In the genomic region with DNA sequence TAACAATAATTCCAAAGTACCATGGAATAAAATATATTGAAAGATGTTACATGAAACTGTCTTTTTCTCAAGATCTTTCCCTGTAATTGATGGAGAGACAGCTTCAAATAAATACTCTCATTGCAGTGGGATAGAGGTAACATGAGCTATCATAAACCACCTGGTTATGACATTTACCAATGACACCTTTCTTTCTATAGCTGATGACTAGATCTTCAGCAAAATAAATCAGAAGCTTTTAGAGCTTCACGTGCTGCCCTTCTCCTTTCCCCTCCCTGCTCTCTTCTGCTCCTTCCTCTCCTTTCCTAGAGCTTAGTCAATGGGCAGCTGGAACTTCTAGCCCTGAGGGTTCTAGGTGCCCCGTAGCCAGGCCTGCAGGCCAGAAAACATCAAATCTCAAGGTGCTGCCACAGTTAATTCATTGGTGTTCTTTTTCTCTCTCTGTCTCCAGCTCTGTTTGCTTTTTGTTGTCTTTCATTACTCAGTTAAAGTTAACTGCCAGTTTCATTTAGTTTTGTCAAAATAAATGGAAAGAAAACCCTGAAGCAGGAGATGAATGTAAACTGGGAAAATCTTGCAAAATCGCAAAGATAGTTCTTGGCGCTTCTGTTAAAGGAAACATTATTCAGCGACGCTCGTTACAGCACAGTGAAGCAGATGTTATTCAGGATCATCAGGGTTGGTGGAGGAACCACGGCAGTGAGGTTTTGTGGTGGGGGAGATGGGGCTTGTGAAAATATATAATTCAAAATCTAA, we compare ENCODE assay signal across 30 cellular contexts. TPM values are rescaled to one million over a fixed set of nuclear protein-coding genes. Genes with fewer than 3 reads are reported as not detected.
DNase-seq lines count a peak whose midpoint lies in the region; ATAC-seq, FAIRE-seq and TF ChIP-seq lines count a peak whose summit lies in the region.
"Had no signal": no experiment of that assay in that cellular context is flagged by ENCODE, and none has a peak within 500 bp of the region (broad histone marks: within the 10 kb centered on the region; RNA-seq: fewer than 3 reads in every experiment).

No MANE protein-coding gene starts in this region.

- H3K9me3 ChIP-seq in psoas muscle (no peaks in the 10 kb centered on the region), right lobe of liver (no peaks in the 10 kb centered on the region)
- H3K9me3 ChIP-seq: ovary had no signal

- H3K27me3 Mint-ChIP-seq in chondrocyte (ENCODE audit: low read depth) = no peaks in the 10 kb centered on the region

- peak; percentile 68 for FAIRE-seq in H54 (lab: Jason Lieb, UNC)
- FAIRE-seq: bronchial epithelial cell, endometrium, GM12891 had no signal

- H3K27ac ChIP-seq in psoas muscle = peak overlapping the region; percentile 77
- H3K27ac ChIP-seq in right lobe of liver = no peak overlapping the region
- H3K27ac ChIP-seq: coronary artery, heart right ventricle, right atrium auricular region had no signal

- peak in 3 of 4 donors; percentile 61 to 76 (median 63) for ATAC-seq in psoas muscle
- no peak for ATAC-seq in right lobe of liver
- ATAC-seq: activated CD8-positive, alpha-beta T cell treated with anti-CD3 and anti-CD28 coated beads for 36 hours; activated naive CD8-positive, alpha-beta T cell treated with anti-CD3 and anti-CD28 coated beads, Interleukin-2, amount 50 U/mL, for 24 hours; heart right ventricle; left colon; stimulated activated naive B cell treated with anti-CD40 and anti-IgM and Interleukin-4, amounts not matched to agents 10 μg/mL and 1 μg/mL and 100 μg/mL, for 72 hours had no signal

- H3K27ac Mint-ChIP-seq in chondrocyte (ENCODE audit: unreplicated experiment) = peak overlapping the region; percentile 82
- H3K27ac Mint-ChIP-seq: activated CD8-positive, alpha-beta T cell treated with anti-CD3 and anti-CD28 coated beads for 36 hours; activated naive CD8-positive, alpha-beta T cell treated with anti-CD3 and anti-CD28 coated beads, Interleukin-2, amount 50 U/mL, for 24 hours; stimulated activated naive B cell treated with anti-CD40 and anti-IgM and Interleukin-4, amounts not matched to agents 10 μg/mL and 1 μg/mL and 100 μg/mL, for 72 hours had no signal

- 52 to 57% (median 55%) methylated on average over 8 of the region's 8 CpGs for WGBS in psoas muscle, 3 donors
- WGBS in right lobe of liver (ENCODE audit: insufficient coverage, low coverage, low lambda C conversion rate, missing lambda C conversion rate) = 42% methylated on average over 8 of the region's 8 CpGs

- intact Hi-C loops in psoas muscle (cut with DNase I) = no loop called here
- intact Hi-C loops in right lobe of liver (cut with DNase I) = no loop called here

- H3K4me3 Mint-ChIP-seq in chondrocyte (ENCODE audit: unreplicated experiment) = no peak overlapping the region
- H3K4me3 Mint-ChIP-seq: activated CD8-positive, alpha-beta T cell treated with anti-CD3 and anti-CD28 coated beads for 36 hours; activated naive CD8-positive, alpha-beta T cell treated with anti-CD3 and anti-CD28 coated beads, Interleukin-2, amount 50 U/mL, for 24 hours; stimulated activated naive B cell treated with anti-CD40 and anti-IgM and Interleukin-4, amounts not matched to agents 10 μg/mL and 1 μg/mL and 100 μg/mL, for 72 hours had no signal

- no peak for TF ChIP-seq CTCF in chondrocyte (IDR thresholded peaks at IDR 0.05)
- no peak for TF ChIP-seq CTCF in fibroblast of villous mesenchyme (IDR thresholded peaks at IDR 0.05; ENCODE audit: insufficient read depth, low read depth, low read length)
- no peak for TF ChIP-seq CTCF in psoas muscle (IDR thresholded peaks at IDR 0.05)
- TF ChIP-seq CTCF in right lobe of liver (IDR thresholded peaks at IDR 0.05) = no peak

- H3K36me3 Mint-ChIP-seq in chondrocyte (ENCODE audit: low read depth) = peaks cover 2% of the 10 kb centered on the region
- H3K36me3 Mint-ChIP-seq: stimulated activated naive B cell treated with anti-CD40 and anti-IgM and Interleukin-4, amounts not matched to agents 10 μg/mL and 1 μg/mL and 100 μg/mL, for 72 hours had no signal

- peaks cover 42% of the 10 kb centered on the region for H3K4me1 ChIP-seq in psoas muscle
- no peaks in the 10 kb centered on the region for H3K4me1 ChIP-seq in right lobe of liver

- no peak overlapping the region for H3K4me3 ChIP-seq in fibroblast of villous mesenchyme (ENCODE audit: low read depth, low read length)
- no peak overlapping the region for H3K4me3 ChIP-seq in psoas muscle
- H3K4me3 ChIP-seq in right lobe of liver = no peak overlapping the region
- H3K4me3 ChIP-seq: coronary artery, heart right ventricle, ovary, right atrium auricular region had no signal

- no peaks in the 10 kb centered on the region for H3K36me3 ChIP-seq in psoas muscle (ENCODE audit: insufficient read depth in 1 of 2, low read depth in 1 of 2)
- no peaks in the 10 kb centered on the region for H3K36me3 ChIP-seq in right lobe of liver
- H3K36me3 ChIP-seq: heart right ventricle, ovary, right atrium auricular region had no signal

- peaks cover 67% of the 10 kb centered on the region for H3K4me1 Mint-ChIP-seq in chondrocyte (ENCODE audit: low read depth)
- H3K4me1 Mint-ChIP-seq: activated naive CD8-positive, alpha-beta T cell treated with anti-CD3 and anti-CD28 coated beads, Interleukin-2, amount 50 U/mL, for 24 hours had no signal

- no peaks in the 10 kb centered on the region for H3K27me3 ChIP-seq in psoas muscle (ENCODE audit: insufficient read depth in 3 of 3, low read length in 2 of 3)
- H3K27me3 ChIP-seq in right lobe of liver = no peaks in the 10 kb centered on the region
- H3K27me3 ChIP-seq: heart right ventricle, ovary, right atrium auricular region had no signal

- DNase-seq in H54 (ENCODE audit: insufficient read length, low spot score) (no peak), chondrocyte (ENCODE audit: low spot score) (no peak), fibroblast of villous mesenchyme (ENCODE audit: low read depth) (peak; percentile 60), psoas muscle (no peak), retina (no peak), NCI-H2171 treated with DMSO at 0.1 percent for 48 hours (lab: John Stamatoyannopoulos, UW) (no peak), right lobe of liver (no peak), SIG-M5 treated with dmso at 0.1 percent for 504 hours (lab: John Stamatoyannopoulos, UW; ENCODE audit: unreplicated experiment) (no peak)
- DNase-seq: activated CD4-positive, CD25-positive, alpha-beta regulatory T cell treated with anti-CD3 and anti-CD28 coated beads, Interleukin-2, amount 50 U/mL, for 72 hours; activated CD8-positive, alpha-beta T cell treated with anti-CD3 and anti-CD28 coated beads for 36 hours; activated gamma-delta T cell; activated naive CD8-positive, alpha-beta T cell treated with anti-CD3 and anti-CD28 coated beads, Interleukin-2, amount 50 U/mL, for 24 hours; C1 segment of cervical spinal cord; heart right ventricle; KBM-7; left colon; NCI-H1436; NCI-H510A; ovary; SIG-M5; stimulated activated CD4-positive, alpha-beta T cell treated with anti-CD3 and anti-CD28 coated beads, Interleukin-4, amount 100 ng/mL, for 24 hours; stimulated activated naive B cell treated with anti-CD40 and anti-IgM and Interleukin-4, amounts not matched to agents 10 μg/mL and 1 μg/mL and 100 μg/mL, for 72 hours had no signal

- H3K9me3 Mint-ChIP-seq in chondrocyte (ENCODE audit: low read depth) = peaks cover 6% of the 10 kb centered on the region
- H3K9me3 Mint-ChIP-seq: activated naive CD8-positive, alpha-beta T cell treated with anti-CD3 and anti-CD28 coated beads, Interleukin-2, amount 50 U/mL, for 24 hours had no signal

- no peak for TF ChIP-seq POLR2A in H54 (IDR thresholded peaks at IDR 0.05; ENCODE audit: low read depth, low read length)
- no peak for TF ChIP-seq POLR2A in right lobe of liver (IDR thresholded peaks at IDR 0.05)

RNA-seq across cellular contexts. Expression of gene METTL21C, which starts 8.3 kb away (rescaled TPM):
- not detected in 3 replicates for total RNA-seq in chondrocyte
- not detected in 2 replicates for total RNA-seq in fibroblast of villous mesenchyme
- total RNA-seq in psoas muscle = 10 to 100 TPM in 1 of 4 donors, 1 to 10 TPM in 2, under 1 TPM in 1; 0.19 to 12.5 (median 2.6) TPM
- polyA plus RNA-seq in psoas muscle = under 1 TPM; 0.25 to 0.34 (median 0.31) TPM
- not detected for total RNA-seq in right lobe of liver
- total RNA-seq: activated CD8-positive, alpha-beta T cell treated with anti-CD3 and anti-CD28 coated beads for 36 hours; bronchial epithelial cell; heart right ventricle; left colon; ovary; right atrium auricular region; T-helper 1 cell treated with Interleukin-12 subunit alpha and Interleukin-12 subunit beta and Interleukin-4 antibody, amounts not matched to agents 30 ng/mL and 1 ng/mL, for 36 hours; temporal lobe had no signal
- polyA plus RNA-seq: AG04450, heart right ventricle had no signal

Comparison
In these comparisons a context has a peak if more than half of its experiments do, and no peak if none do; other contexts are left out.
1. ATAC-seq: peak in psoas muscle (3 of 4); none in right lobe of liver (0 of 4).